11 cellular contexts compared by ENCODE assay signal in the genomic region with DNA sequence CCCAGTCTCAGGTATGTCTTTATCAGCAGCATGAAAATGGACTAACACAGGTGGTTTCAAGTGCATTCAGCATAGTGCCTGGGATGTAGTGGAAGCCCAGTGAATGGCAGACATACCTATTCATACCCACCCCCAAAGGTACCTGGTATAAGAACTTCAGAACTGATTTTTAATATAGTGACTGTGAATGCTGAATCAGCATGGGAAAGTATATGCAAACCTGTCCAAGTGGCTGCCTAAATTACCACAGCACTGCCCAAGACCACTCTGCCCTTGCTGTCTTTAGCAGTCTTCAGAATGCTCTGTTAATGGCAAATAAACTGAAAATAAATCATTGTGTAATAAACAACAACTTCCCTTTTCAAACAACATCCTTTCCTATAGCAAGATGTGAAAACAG.
"Had no signal": no experiment of that assay in that cellular context is flagged by ENCODE, and none has a peak within 500 bp of the region (broad histone marks: within the 10 kb centered on the region; RNA-seq: fewer than 3 reads in every experiment).

No MANE protein-coding gene starts in this region.

- DNase-seq: GM23248, GOT3, H7, H9, HCEC 1CT, HFFc6 had no signal

- H2AFZ ChIP-seq: GM23248, GM23338 had no signal

- H3K27ac ChIP-seq: GM23248 had no signal

- FAIRE-seq: H1, H54 had no signal

- H3K4me3 ChIP-seq: GM23248, GM23338, HAP-1 had no signal

- H3K36me3 ChIP-seq: HAP-1 had no signal

- H3K4me2 ChIP-seq: GM23338 had no signal

- H3K9me3 ChIP-seq: HAP-1 had no signal

- H3K4me1 ChIP-seq: HAP-1 had no signal

- ATAC-seq: GM23338, HCT116 had no signal

- H3K9ac ChIP-seq: GM23248 had no signal
